ENCODE assay signal across 9 cellular contexts in genomic region chr6:158008894-158009891, GRCh38. TPM values are rescaled to one million over a fixed set of nuclear protein-coding genes. Genes with fewer than 3 reads are reported as not detected.
DNase-seq lines count a peak whose midpoint lies in the region; ATAC-seq and TF ChIP-seq lines count a peak whose summit lies in the region.
"Had no signal": no experiment of that assay in that cellular context is flagged by ENCODE, and none has a peak within 500 bp of the region (broad histone marks: within the 10 kb centered on the region; RNA-seq: fewer than 3 reads in every experiment).

No MANE protein-coding gene starts in this region.

- intact Hi-C loops in right lobe of liver (cut with DNase I) = no loop called here

- H3K9me3 ChIP-seq in right lobe of liver (no peaks in the 10 kb centered on the region), WERI-Rb-1 (ENCODE audit: severe bottlenecking) (no peaks in the 10 kb centered on the region)

- H3K36me3 ChIP-seq in brain microvascular endothelial cell (replicated peaks) = peaks cover 16% of the 10 kb centered on the region
- no peaks in the 10 kb centered on the region for H3K36me3 ChIP-seq in right lobe of liver
- no peaks in the 10 kb centered on the region; the same call in 1 of the 2 replicates for H3K36me3 ChIP-seq in WERI-Rb-1

- ATAC-seq in right lobe of liver (peak; percentile 60 to 76 (median 71)), GM18868 (IDR thresholded peaks at IDR 0.05; ENCODE audit: unreplicated experiment) (no peak), GM18498 (IDR thresholded peaks at IDR 0.05; ENCODE audit: unreplicated experiment) (no peak)

- CTCF ChIA-PET in RWPE1 (lab: Yijun Ruan, JAX) = interaction anchor here (0.5 kb wide), 1 partner anchor 695 kb away, joined by 4 read pairs; no protein-coding TSS in a partner anchor

- TF ChIP-seq POLR2A in right lobe of liver (IDR thresholded peaks at IDR 0.05) = no peak

- H3K4me3 ChIP-seq in brain microvascular endothelial cell (ENCODE audit: low read depth, low read length) = no peak overlapping the region
- H3K4me3 ChIP-seq in right lobe of liver = no peak overlapping the region
- H3K4me3 ChIP-seq in WERI-Rb-1 (ENCODE audit: low read depth, low read length) = no peak overlapping the region

- 32% methylated on average over 17 of the region's 19 CpGs for WGBS in right lobe of liver (ENCODE audit: insufficient coverage, low coverage, low lambda C conversion rate, missing lambda C conversion rate)

- H3K27me3 ChIP-seq in brain microvascular endothelial cell (replicated peaks) (no peaks in the 10 kb centered on the region), right lobe of liver (no peaks in the 10 kb centered on the region), WERI-Rb-1 (ENCODE audit: insufficient read depth, low read depth, severe bottlenecking) (no peaks in the 10 kb centered on the region)

- peaks cover 0 to 18% (median 10%) of the 10 kb centered on the region in 4 donors for H3K4me1 ChIP-seq in right lobe of liver

- H3K27ac ChIP-seq in RWPE1 (peak overlapping the region; percentile 16), brain microvascular endothelial cell (peak overlapping the region; percentile 51), right lobe of liver (peak overlapping the region in 1 of 3 donors; percentile 43), substantia nigra (ENCODE audit: low read depth, low read length, poor library complexity, severe bottlenecking) (peak overlapping the region; percentile 99), WERI-Rb-1 (no peak overlapping the region)
- H3K27ac ChIP-seq: KMS-11 had no signal

- peak; percentile 49 for DNase-seq in GM03348 (ENCODE audit: low spot score)
- DNase-seq in RWPE1 (ENCODE audit: low spot score) = no peak
- DNase-seq in brain microvascular endothelial cell = no peak
- peak; percentile 77 to 85 (median 83) for DNase-seq in right lobe of liver
- peak in 47 of 49 donors; percentile 31 to 96 (median 71) for DNase-seq in substantia nigra (lab: John Stamatoyannopoulos, UW)
- DNase-seq in WERI-Rb-1 = no peak

- no peak for TF ChIP-seq CTCF in RWPE1 (conservative IDR thresholded peaks at IDR 0.05; ENCODE audit: low read depth)
- TF ChIP-seq CTCF in brain microvascular endothelial cell (IDR thresholded peaks at IDR 0.05; ENCODE audit: low read depth, low read length, missing control alignments) = no peak
- TF ChIP-seq CTCF in right lobe of liver (IDR thresholded peaks at IDR 0.05) = no peak
- no peak for TF ChIP-seq CTCF in WERI-Rb-1 (IDR thresholded peaks at IDR 0.05; ENCODE audit: low read depth, low read length)

- POLR2A ChIA-PET in RWPE1 (lab: Yijun Ruan, JAX; ENCODE audit: low non-redundant PET) = no interaction called here

- in situ Hi-C loops in brain microvascular endothelial cell (cut with HindIII; ENCODE audit: low pct_ligation_motif_present, low sequenced_read_pairs) = no loop called here

RNA-seq across cellular contexts. Expression of gene SYNJ2, which starts 27.5 kb away (rescaled TPM):
- total RNA-seq in right lobe of liver = 1 to 10 TPM; 3.2 to 7.4 (median 4.2) TPM

Comparison
In these comparisons a context has a peak if more than half of its experiments do, and no peak if none do; other contexts are left out.
1. DNase-seq: peak in GM03348 (single experiment), right lobe of liver (3 of 3) and substantia nigra (47 of 49); none in RWPE1 (single experiment), brain microvascular endothelial cell (single experiment) and WERI-Rb-1 (single experiment).
2. ATAC-seq: peak in right lobe of liver (4 of 4); none in GM18868 (single experiment) and GM18498 (single experiment).